In the genomic region with DNA sequence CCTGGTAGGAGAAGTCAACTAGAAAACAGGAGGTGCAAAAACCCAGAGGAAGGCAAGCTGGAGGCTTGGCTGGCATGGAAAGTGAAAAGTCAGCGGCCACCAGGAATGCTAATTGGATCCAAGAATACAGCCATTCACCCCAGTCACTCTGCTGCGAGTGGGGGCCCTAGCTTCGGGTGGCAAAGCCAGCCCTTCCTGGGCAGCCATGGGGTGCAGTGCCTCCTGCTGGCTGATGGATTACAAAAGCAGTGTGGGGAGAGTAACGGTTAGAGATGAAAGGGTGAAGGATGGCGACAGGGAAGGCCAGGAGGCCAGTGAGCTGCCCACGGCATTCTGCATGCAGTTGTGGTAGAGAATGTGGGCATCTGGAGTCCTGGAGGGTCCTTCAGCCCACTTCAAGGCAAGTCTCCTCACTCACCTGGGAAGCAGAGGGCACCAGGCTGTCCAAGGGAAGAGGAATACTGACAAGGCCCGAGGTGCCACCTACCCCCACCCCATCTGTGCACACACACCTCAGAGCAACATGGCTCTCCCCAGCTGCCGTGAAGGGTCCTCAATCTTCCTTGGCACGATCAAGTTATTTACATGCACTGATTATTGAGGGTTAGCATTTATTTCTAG, we compare ENCODE assay signal across 8 cellular contexts. TPM values are rescaled to one million over a fixed set of nuclear protein-coding genes. Genes with fewer than 3 reads are reported as not detected.
DNase-seq lines count a peak whose midpoint lies in the region; ATAC-seq and TF ChIP-seq lines count a peak whose summit lies in the region.

No MANE protein-coding gene starts in this region.

- H3F3A ChIP-seq in smooth muscle cell (ENCODE audit: low read depth): peaks cover 20% of the 10 kb centered on the region

- no peaks in the 10 kb centered on the region for H3K4me1 Mint-ChIP-seq in activated CD8-positive, alpha-beta memory T cell treated with anti-CD3 and anti-CD28 coated beads, Interleukin-2, amount 10 ng/mL, durations not matched to agents 7 days and 5 days

- peak overlapping the region; percentile 76 for H3K4me2 ChIP-seq in smooth muscle cell

- WGBS in gastroesophageal sphincter (ENCODE audit: low coverage in 1 of 2), 2 donors: 24 to 58% methylated on average over 3 to 5 of the region's 9 CpGs
- 73% methylated on average over 9 of the region's 9 CpGs for WGBS in smooth muscle cell (ENCODE audit: low lambda C conversion rate)

- H3K4me3 ChIP-seq in gastroesophageal sphincter (no peak overlapping the region), smooth muscle cell (no peak overlapping the region)

- H3K27me3 Mint-ChIP-seq in activated CD8-positive, alpha-beta memory T cell treated with anti-CD3 and anti-CD28 coated beads, Interleukin-2, amount 10 ng/mL, durations not matched to agents 7 days and 5 days: no peaks in the 10 kb centered on the region

- H3K4me3 Mint-ChIP-seq in activated CD8-positive, alpha-beta memory T cell treated with anti-CD3 and anti-CD28 coated beads, Interleukin-2, amount 10 ng/mL, durations not matched to agents 7 days and 5 days: no peak overlapping the region

- H3K36me3 ChIP-seq in gastroesophageal sphincter: peaks cover 0 to 63% of the 10 kb centered on the region in 2 donors
- H3K36me3 ChIP-seq in smooth muscle cell (ENCODE audit: low read depth): no peaks in the 10 kb centered on the region

- TF ChIP-seq EP300 in gastroesophageal sphincter (IDR thresholded peaks at IDR 0.05): no peak

- no peaks in the 10 kb centered on the region for H3K27me3 ChIP-seq in gastroesophageal sphincter
- H3K27me3 ChIP-seq in smooth muscle cell (ENCODE audit: low read depth): no peaks in the 10 kb centered on the region

- CTCF ChIA-PET in RWPE1 (lab: Yijun Ruan, JAX): interaction anchor here (0.6 to 4.5 kb wide), 6 partner anchors 19 to 140 kb away, joined by 3 to 19 read pairs (median 4); no protein-coding TSS in a partner anchor
- CTCF ChIA-PET in activated CD8-positive, alpha-beta memory T cell treated with anti-CD3 and anti-CD28 coated beads, Interleukin-2, amount 10 ng/mL, durations not matched to agents 7 days and 5 days (lab: Charles Lee): no interaction called here

- H3K9ac ChIP-seq in smooth muscle cell (ENCODE audit: low read depth): no peak overlapping the region

- peaks cover 23 to 72% (median 63%) of the 10 kb centered on the region in 3 donors for H3K4me1 ChIP-seq in gastroesophageal sphincter
- peaks cover 16% of the 10 kb centered on the region for H3K4me1 ChIP-seq in smooth muscle cell (ENCODE audit: low read depth)

- TF ChIP-seq CTCF in GM12872 (IDR thresholded peaks at IDR 0.05; ENCODE audit: insufficient read depth, low read depth, low read length): peak; percentile 37; the same call in 2 of the 3 replicates
- TF ChIP-seq CTCF in RWPE1 (conservative IDR thresholded peaks at IDR 0.05; ENCODE audit: low read depth): peak; percentile 26
- peak in 1 of 4 experiments; percentile 36 for TF ChIP-seq CTCF in gastroesophageal sphincter (IDR thresholded peaks at IDR 0.05)
- TF ChIP-seq CTCF in smooth muscle cell (IDR thresholded peaks at IDR 0.05; ENCODE audit: borderline replicate concordance, insufficient read depth, poor library complexity, severe bottlenecking): peak; percentile 46

- DNase-seq in RWPE1 (ENCODE audit: low spot score): no peak
- DNase-seq in smooth muscle cell (lab: John Stamatoyannopoulos, UW; ENCODE audit: unreplicated experiment): no peak
- no peak for DNase-seq in activated CD8-positive, alpha-beta memory T cell treated with anti-CD3 and anti-CD28 coated beads, Interleukin-2, amount 10 ng/mL, durations not matched to agents 7 days and 5 days
- no peak for DNase-seq in activated naive CD4-positive, alpha-beta T cell (lab: John Stamatoyannopoulos, UW)

- H3K79me2 ChIP-seq in smooth muscle cell (ENCODE audit: low read depth): peaks cover 43% of the 10 kb centered on the region

- no peak for TF ChIP-seq POLR2A in gastroesophageal sphincter (IDR thresholded peaks at IDR 0.05)

- H3K27ac Mint-ChIP-seq in activated CD8-positive, alpha-beta memory T cell treated with anti-CD3 and anti-CD28 coated beads, Interleukin-2, amount 10 ng/mL, durations not matched to agents 7 days and 5 days: no peak overlapping the region

- no peak overlapping the region for H2AFZ ChIP-seq in smooth muscle cell (ENCODE audit: low read depth)

- no peaks in the 10 kb centered on the region for H3K9me3 Mint-ChIP-seq in activated CD8-positive, alpha-beta memory T cell treated with anti-CD3 and anti-CD28 coated beads, Interleukin-2, amount 10 ng/mL, durations not matched to agents 7 days and 5 days (ENCODE audit: low read depth)

- no peak for ATAC-seq in gastroesophageal sphincter
- no peak for ATAC-seq in activated CD8-positive, alpha-beta memory T cell treated with anti-CD3 and anti-CD28 coated beads, Interleukin-2, amount 10 ng/mL, durations not matched to agents 7 days and 5 days
- ATAC-seq in HG03565 (IDR thresholded peaks at IDR 0.05; ENCODE audit: unreplicated experiment): no peak
- ATAC-seq in GM18870 (IDR thresholded peaks at IDR 0.05; ENCODE audit: unreplicated experiment): no peak

- H4K20me1 ChIP-seq in smooth muscle cell (ENCODE audit: low read depth): peaks cover 100% of the 10 kb centered on the region

- H3K9me3 ChIP-seq in gastroesophageal sphincter (no peaks in the 10 kb centered on the region), smooth muscle cell (replicated peaks; ENCODE audit: low read depth) (no peaks in the 10 kb centered on the region)

- POLR2A ChIA-PET in RWPE1 (lab: Yijun Ruan, JAX; ENCODE audit: low non-redundant PET): no interaction called here

- H3K36me3 Mint-ChIP-seq in activated CD8-positive, alpha-beta memory T cell treated with anti-CD3 and anti-CD28 coated beads, Interleukin-2, amount 10 ng/mL, durations not matched to agents 7 days and 5 days: peaks cover 31% of the 10 kb centered on the region

- H3K27ac ChIP-seq in RWPE1 (peak overlapping the region; percentile 97), gastroesophageal sphincter (peak overlapping the region in 3 of 4 donors; percentile 83 to 88 (median 87)), smooth muscle cell (ENCODE audit: low read depth) (peak overlapping the region; percentile 97)

RNA-seq across cellular contexts. Expression of a gene that starts 20.3 kb away (rescaled TPM):
- total RNA-seq in gastroesophageal sphincter (1 to 10 TPM in 1 of 4 donors, under 1 TPM in 1, not detected in 2; 0.78 to 1.6 TPM), smooth muscle cell (3.6 and 4.0 TPM in 2 replicates)
- 3.1 and 10.3 TPM in 2 replicates for polyA plus RNA-seq in smooth muscle cell
- total RNA-seq in activated CD8-positive, alpha-beta memory T cell treated with anti-CD3 and anti-CD28 coated beads, Interleukin-2, amount 10 ng/mL, durations not matched to agents 7 days and 5 days: under 1 TPM in 1 of 2 experiments, not detected in 1; 0.19 TPM

RNA-seq across cellular contexts. Expression of a gene that starts 51.7 kb away (rescaled TPM):
- total RNA-seq in gastroesophageal sphincter (10 to 100 TPM; 19.1 to 54.8 (median 35.4) TPM), smooth muscle cell (56.6 and 72.0 TPM in 2 replicates)
- 92.5 and 122 TPM in 2 replicates for polyA plus RNA-seq in smooth muscle cell
- total RNA-seq in activated CD8-positive, alpha-beta memory T cell treated with anti-CD3 and anti-CD28 coated beads, Interleukin-2, amount 10 ng/mL, durations not matched to agents 7 days and 5 days: not detected

Comparison
In these comparisons a context has a peak if more than half of its experiments do, and no peak if none do; other contexts are left out.
1. RNA of a gene that starts 51.7 kb away (total RNA-seq): 56.6 to 72.0 TPM in smooth muscle cell and 19.1 to 54.8 TPM in gastroesophageal sphincter; not detected in activated CD8-positive, alpha-beta memory T cell treated with anti-CD3 and anti-CD28 coated beads, Interleukin-2, amount 10 ng/mL, durations not matched to agents 7 days and 5 days; every median in the first group is over 10 times any median in the second.
2. Peak in every context shown above with its lines, with median percentiles within 50 percentile points of each other: H3K27ac ChIP-seq.